19 cellular contexts compared by ENCODE assay signal in the genomic region with DNA sequence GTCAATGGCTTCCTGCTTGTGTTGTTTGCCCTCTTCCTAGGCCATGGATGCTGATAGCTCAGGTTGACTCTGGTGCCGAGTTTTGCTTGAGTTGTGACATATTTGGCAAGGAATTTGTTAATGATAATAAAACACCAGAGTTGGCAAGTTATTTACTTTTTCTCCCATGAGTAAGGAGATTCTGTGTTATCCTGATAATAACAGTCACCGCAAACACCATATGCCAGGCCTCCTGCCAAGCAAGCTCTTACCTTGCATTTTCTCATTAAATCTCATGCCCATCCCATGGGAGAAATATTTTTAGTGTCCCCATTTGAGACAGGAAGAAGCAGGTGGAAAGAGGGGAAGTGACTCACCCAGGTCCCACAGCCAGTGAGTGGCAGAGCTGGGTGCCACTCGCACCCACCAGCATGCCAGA.
DNase-seq lines count a peak whose midpoint lies in the region; TF ChIP-seq lines count a peak whose summit lies in the region.
"Had no signal": no experiment of that assay in that cellular context is flagged by ENCODE, and none has a peak within 500 bp of the region (broad histone marks: within the 10 kb centered on the region; RNA-seq: fewer than 3 reads in every experiment).

No MANE protein-coding gene starts in this region.

- no peak overlapping the region for H3K27ac Mint-ChIP-seq in Caco-2 (ENCODE audit: unreplicated experiment)
- H3K27ac Mint-ChIP-seq: CD4-positive, CD25-positive, alpha-beta regulatory T cell; natural killer cell treated with Interleukin-12 subunit alpha and Interleukin-12 subunit beta and Interleukin-15 and Interleukin-18, amount 100 ng/mL, for 72 hours; T-helper 2 cell treated with Interferon-gamma antibody and Interleukin-4, amounts not matched to agents 5 μg/mL and 100 μg/mL, for 36 hours had no signal

- no peaks in the 10 kb centered on the region for H3K4me1 Mint-ChIP-seq in Caco-2 (ENCODE audit: low read depth, unreplicated experiment)

- H3K4me1 ChIP-seq in rectal smooth muscle tissue (ENCODE audit: control insufficient read depth, insufficient read depth, low read length) (peaks cover 10% of the 10 kb centered on the region), Caco-2 (no peaks in the 10 kb centered on the region)

- H3K36me3 Mint-ChIP-seq in Caco-2 (ENCODE audit: insufficient read depth, unreplicated experiment), result peaks cover 17% of the 10 kb centered on the region
- H3K36me3 Mint-ChIP-seq: natural killer cell treated with Interleukin-12 subunit alpha and Interleukin-12 subunit beta and Interleukin-15 and Interleukin-18, amount 100 ng/mL, for 72 hours had no signal

- H3K4me3 ChIP-seq in rectal smooth muscle tissue (ENCODE audit: low read length) (no peak overlapping the region), Caco-2 (ENCODE audit: low read depth, low read length) (no peak overlapping the region)
- H3K4me3 ChIP-seq: heart left ventricle had no signal

- H3K27me3 ChIP-seq in rectal smooth muscle tissue (ENCODE audit: control insufficient read depth, insufficient read depth, low read length) (no peaks in the 10 kb centered on the region), Caco-2 (replicated peaks; ENCODE audit: control insufficient read depth, insufficient read depth, low read length) (no peaks in the 10 kb centered on the region)
- H3K27me3 ChIP-seq: heart left ventricle had no signal

- no peaks in the 10 kb centered on the region for H3K9me3 Mint-ChIP-seq in Caco-2 (ENCODE audit: unreplicated experiment)
- H3K9me3 Mint-ChIP-seq: activated T-cell treated with anti-CD3 and anti-CD28 coated beads, Interleukin-2, amount 50 U/mL, for 4 hours; CD4-positive, CD25-positive, alpha-beta regulatory T cell; natural killer cell treated with Interleukin-12 subunit alpha and Interleukin-12 subunit beta and Interleukin-15 and Interleukin-18, amount 100 ng/mL, for 72 hours; T-helper 2 cell treated with Interferon-gamma antibody and Interleukin-4, amounts not matched to agents 5 μg/mL and 100 μg/mL, for 36 hours had no signal

- H3K36me3 ChIP-seq in rectal smooth muscle tissue (ENCODE audit: control insufficient read depth, insufficient read depth, low read length) (no peaks in the 10 kb centered on the region), Caco-2 (ENCODE audit: control insufficient read depth, insufficient read depth, low read length) (no peaks in the 10 kb centered on the region)

- no peak overlapping the region for H3K4me3 Mint-ChIP-seq in Caco-2 (ENCODE audit: unreplicated experiment)
- H3K4me3 Mint-ChIP-seq: activated T-cell treated with anti-CD3 and anti-CD28 coated beads, Interleukin-2, amount 50 U/mL, for 4 hours; CD4-positive, CD25-positive, alpha-beta regulatory T cell; natural killer cell treated with Interleukin-12 subunit alpha and Interleukin-12 subunit beta and Interleukin-15 and Interleukin-18, amount 100 ng/mL, for 72 hours; T-helper 2 cell treated with Interferon-gamma antibody and Interleukin-4, amounts not matched to agents 5 μg/mL and 100 μg/mL, for 36 hours had no signal

- POLR2A ChIA-PET in Caco-2 (lab: Charles Lee), result no interaction called here

- in situ Hi-C loops in G401 (cut with HindIII; ENCODE audit: low sequenced_read_pairs) (no loop called here), GM13977 (cut with MboI; ENCODE audit: low pct_unique_long_range_greater_than_20kb, low sequenced_read_pairs, unreplicated experiment) (no loop called here)

- H3K27me3 Mint-ChIP-seq in Caco-2 (ENCODE audit: insufficient read depth, unreplicated experiment), result no peaks in the 10 kb centered on the region
- H3K27me3 Mint-ChIP-seq: CD4-positive, CD25-positive, alpha-beta regulatory T cell had no signal

- DNase-seq in G401 (ENCODE audit: low spot score), result peak; percentile 50
- peak; percentile 55 for DNase-seq in NCI-H1694 treated with DMSO at 0.1 percent for 48 hours (lab: John Stamatoyannopoulos, UW)
- DNase-seq in dermis blood vessel endothelial cell, result peak; percentile 15
- no peak for DNase-seq in GM13977 (ENCODE audit: low spot score)
- no peak for DNase-seq in AML-193 (lab: John Stamatoyannopoulos, UW)
- no peak for DNase-seq in effector CD8-positive, alpha-beta T cell (lab: John Stamatoyannopoulos, UW)
- no peak for DNase-seq in Caco-2
- DNase-seq: activated CD4-positive, alpha-beta T cell treated with anti-CD3 and anti-CD28 coated beads, Interleukin-2, amount 50 U/mL, for 1 hour; activated T-cell treated with anti-CD3 and anti-CD28 coated beads, Interleukin-2, amount 50 U/mL, for 4 hours; CD4-positive, CD25-positive, alpha-beta regulatory T cell; heart left ventricle; left colon; NCI-H1436; right cardiac atrium; stimulated activated CD4-positive, alpha-beta T cell treated with anti-CD3 and anti-CD28 coated beads, Interleukin-2, amount 100 ng/mL, for 24 hours; stimulated activated CD8-positive, alpha-beta memory T cell treated with anti-CD3 and anti-CD28 coated beads, Interleukin-4, amount 100 ng/mL, for 48 hours had no signal

- no peak for TF ChIP-seq CTCF in GM13977 (IDR thresholded peaks at IDR 0.05; ENCODE audit: extremely low read depth, insufficient read depth, missing control alignments)
- TF ChIP-seq CTCF in Caco-2 (IDR thresholded peaks at IDR 0.05; ENCODE audit: insufficient read depth in 1 of 2, low read depth in 1 of 2, low read length in 1 of 2, severe bottlenecking in 1 of 2, unreplicated experiment in 1 of 2), result no peak

- H3K9ac ChIP-seq in rectal smooth muscle tissue (ENCODE audit: low read length), result no peak overlapping the region

- peak overlapping the region; percentile 48 for H3K27ac ChIP-seq in rectal smooth muscle tissue (ENCODE audit: low read depth, low read length)

- intact Hi-C loops in Caco-2 (cut with micrococcal nuclease; ENCODE audit: unreplicated experiment), result no loop called here

- CTCF ChIA-PET in Caco-2 (lab: Charles Lee), result no interaction called here

- H3K9me3 ChIP-seq in Caco-2, result no peaks in the 10 kb centered on the region
- H3K9me3 ChIP-seq: heart left ventricle had no signal

- no TSS peak for BruUV-seq in Caco-2 (replicated peaks; lab: Mats Ljungman, UMichigan)

Comparison
In these comparisons a context has a peak if more than half of its experiments do, and no peak if none do; other contexts are left out.
1. DNase-seq: peak in G401 (single experiment), NCI-H1694 treated with DMSO at 0.1 percent for 48 hours (single experiment) and dermis blood vessel endothelial cell (single experiment); none in GM13977 (single experiment), AML-193 (0 of 2), effector CD8-positive, alpha-beta T cell (single experiment) and Caco-2 (0 of 2).